ENCODE assay signal across 1 cellular context in genomic region chr2:137968477-137969417, GRCh38.
TF ChIP-seq lines count a peak whose summit lies in the region.

No MANE protein-coding gene starts in this region.

TF ChIP-seq in endothelial cell of umbilical vein, 7 proteins besides CTCF, POLR2A, EP300 and RAD21 (continued from another document):
- TF ChIP-seq POLR2AphosphoS5 (IDR thresholded peaks at IDR 0.05; ENCODE audit: insufficient read depth, low read depth, low read length) (no peak), EZH2 (IDR thresholded peaks at IDR 0.05; ENCODE audit: borderline replicate concordance, low read depth, low read length, severe bottlenecking) (no peak), FOS (IDR thresholded peaks at IDR 0.05; ENCODE audit: borderline replicate concordance, insufficient read depth, low read length) (no peak), MYC (IDR thresholded peaks at IDR 0.05; ENCODE audit: low read depth, low read length) (no peak), JUN (IDR thresholded peaks at IDR 0.05; ENCODE audit: borderline replicate concordance, insufficient read depth, insufficient read length, low read depth) (no peak)
- TF ChIP-seq, protein P1, sequence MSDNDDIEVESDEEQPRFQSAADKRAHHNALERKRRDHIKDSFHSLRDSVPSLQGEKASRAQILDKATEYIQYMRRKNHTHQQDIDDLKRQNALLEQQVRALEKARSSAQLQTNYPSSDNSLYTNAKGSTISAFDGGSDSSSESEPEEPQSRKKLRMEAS (IDR thresholded peaks at IDR 0.05; ENCODE audit: insufficient read depth, insufficient read length) = no peak
